In genomic region chr6:137494281-137494966, GRCh38 we compare ENCODE assay signal across 10 cellular contexts. TPM values are rescaled to one million over a fixed set of nuclear protein-coding genes. Genes with fewer than 3 reads are reported as not detected.
DNase-seq lines count a peak whose midpoint lies in the region; ATAC-seq, FAIRE-seq and TF ChIP-seq lines count a peak whose summit lies in the region.
"Had no signal": no experiment of that assay in that cellular context is flagged by ENCODE, and none has a peak within 500 bp of the region (broad histone marks: within the 10 kb centered on the region; RNA-seq: fewer than 3 reads in every experiment).

Gene OLIG3 (minus strand): TSS chr6:137494394. CDS start chr6:137494170, 224 bp downstream.

- no peaks in the 10 kb centered on the region for H3K9me3 ChIP-seq in kidney (ENCODE audit: control insufficient read depth in 1 of 2, low read length in 2 of 2)

- no peak within 1 kb of the TSS for H3K27ac Mint-ChIP-seq in activated CD4-positive, alpha-beta T cell treated with anti-CD3 and anti-CD28 coated beads for 36 hours
- H3K27ac Mint-ChIP-seq in activated T-helper 1 cell treated with anti-CD3 and anti-CD28 coated beads, Interleukin-12 subunit alpha, Interleukin-12 subunit beta, Interleukin-2, Interleukin-4 antibody, amounts not matched to agents 30 ng/mL and 10 ng/mL and 1 ng/mL, durations not matched to agents 14 hours and 24 hours and 36 hours, result peak within 1 kb of the TSS; percentile 71

- POLR2A ChIA-PET in activated CD4-positive, alpha-beta T cell treated with anti-CD3 and anti-CD28 coated beads for 36 hours (lab: Charles Lee), result no interaction called here

- ATAC-seq in activated CD4-positive, alpha-beta T cell treated with anti-CD3 and anti-CD28 coated beads for 36 hours, result peak; percentile 40
- ATAC-seq in stimulated activated naive CD8-positive, alpha-beta T cell treated with anti-CD3 and anti-CD28 coated beads, Interleukin-15, Interleukin-2, amounts not matched to agents 100 U/mL and 50 U/mL, for 24 hours, result peak; percentile 44
- ATAC-seq in HG03432 (IDR thresholded peaks at IDR 0.05; ENCODE audit: unreplicated experiment) (no peak), GM19467 (IDR thresholded peaks at IDR 0.05; ENCODE audit: unreplicated experiment) (no peak)

- H3K36me3 Mint-ChIP-seq in activated CD4-positive, alpha-beta T cell treated with anti-CD3 and anti-CD28 coated beads for 36 hours (ENCODE audit: low read depth), result no peaks in the 10 kb centered on the region
- peaks cover 7% of the 10 kb centered on the region for H3K36me3 Mint-ChIP-seq in activated T-helper 1 cell treated with anti-CD3 and anti-CD28 coated beads, Interleukin-12 subunit alpha, Interleukin-12 subunit beta, Interleukin-2, Interleukin-4 antibody, amounts not matched to agents 30 ng/mL and 10 ng/mL and 1 ng/mL, durations not matched to agents 14 hours and 24 hours and 36 hours (ENCODE audit: low read depth)

- peaks cover 90% of the 10 kb centered on the region for H3K27me3 Mint-ChIP-seq in activated CD4-positive, alpha-beta T cell treated with anti-CD3 and anti-CD28 coated beads for 36 hours
- H3K27me3 Mint-ChIP-seq in activated T-helper 1 cell treated with anti-CD3 and anti-CD28 coated beads, Interleukin-12 subunit alpha, Interleukin-12 subunit beta, Interleukin-2, Interleukin-4 antibody, amounts not matched to agents 30 ng/mL and 10 ng/mL and 1 ng/mL, durations not matched to agents 14 hours and 24 hours and 36 hours (ENCODE audit: insufficient read depth), result peaks cover 89% of the 10 kb centered on the region

- H3K4me1 ChIP-seq in kidney (ENCODE audit: control insufficient read depth in 1 of 2, insufficient read depth in 1 of 2, low read depth in 1 of 2, low read length in 2 of 2), result peaks cover 9 to 12% of the 10 kb centered on the region in 2 donors

- peak within 1 kb of the TSS; percentile 55 for H3K4me3 Mint-ChIP-seq in activated CD4-positive, alpha-beta T cell treated with anti-CD3 and anti-CD28 coated beads for 36 hours
- H3K4me3 Mint-ChIP-seq in activated T-helper 1 cell treated with anti-CD3 and anti-CD28 coated beads, Interleukin-12 subunit alpha, Interleukin-12 subunit beta, Interleukin-2, Interleukin-4 antibody, amounts not matched to agents 30 ng/mL and 10 ng/mL and 1 ng/mL, durations not matched to agents 14 hours and 24 hours and 36 hours, result peak within 1 kb of the TSS; percentile 45

- peaks cover 60% of the 10 kb centered on the region for H3K4me1 Mint-ChIP-seq in activated CD4-positive, alpha-beta T cell treated with anti-CD3 and anti-CD28 coated beads for 36 hours
- peaks cover 26% of the 10 kb centered on the region for H3K4me1 Mint-ChIP-seq in activated T-helper 1 cell treated with anti-CD3 and anti-CD28 coated beads, Interleukin-12 subunit alpha, Interleukin-12 subunit beta, Interleukin-2, Interleukin-4 antibody, amounts not matched to agents 30 ng/mL and 10 ng/mL and 1 ng/mL, durations not matched to agents 14 hours and 24 hours and 36 hours (ENCODE audit: low read depth)

- H3K27ac ChIP-seq in kidney (ENCODE audit: low read depth in 2 of 2, low read length in 2 of 2), result no peak within 1 kb of the TSS

- no peak within 1 kb of the TSS for H3K4me3 ChIP-seq in kidney (ENCODE audit: low read length in 2 of 2)

- intact Hi-C loops in activated CD4-positive, alpha-beta T cell treated with anti-CD3 and anti-CD28 coated beads for 36 hours (cut with DNase I, micrococcal nuclease), result no loop called here
- intact Hi-C loops in activated T-helper 1 cell treated with anti-CD3 and anti-CD28 coated beads, Interleukin-12 subunit alpha, Interleukin-12 subunit beta, Interleukin-2, Interleukin-4 antibody, amounts not matched to agents 30 ng/mL and 10 ng/mL and 1 ng/mL, durations not matched to agents 14 hours and 24 hours and 36 hours (cut with micrococcal nuclease), result loop anchor here (2.0 to 5.0 kb wide), 2 partner anchors 148 to 614 kb away; no protein-coding TSS in a partner anchor
- intact Hi-C loops in kidney (cut with DNase I), result no loop called here

- H3K9ac ChIP-seq in kidney (ENCODE audit: low read length in 2 of 2), result no peak within 1 kb of the TSS

- CTCF ChIA-PET in activated CD4-positive, alpha-beta T cell treated with anti-CD3 and anti-CD28 coated beads for 36 hours (lab: Charles Lee), result interaction anchor here (0.6 to 1.0 kb wide), 3 partner anchors 79 to 407 kb away, joined by 3 to 5 read pairs (median 4); no protein-coding TSS in a partner anchor

- no peak for FAIRE-seq in kidney (lab: Jason Lieb, UNC)

- no peak for TF ChIP-seq CTCF in kidney (IDR thresholded peaks at IDR 0.05; ENCODE audit: borderline replicate concordance, extremely low read depth, insufficient read depth)

- no peaks in the 10 kb centered on the region for H3K36me3 ChIP-seq in kidney (ENCODE audit: control insufficient read depth in 1 of 2, insufficient read depth in 2 of 2, low read length in 2 of 2)

- peak; percentile 69 for DNase-seq in activated CD4-positive, alpha-beta T cell treated with anti-CD3 and anti-CD28 coated beads for 36 hours
- DNase-seq in activated CD4-positive, alpha-beta T cell treated with anti-CD3 and anti-CD28 coated beads, Interleukin-2, amount 50 U/mL, for 1 hour, result no peak
- no peak for DNase-seq in activated T-helper 1 cell treated with anti-CD3 and anti-CD28 coated beads, Interleukin-12 subunit alpha, Interleukin-12 subunit beta, Interleukin-2, Interleukin-4 antibody, amounts not matched to agents 30 ng/mL and 10 ng/mL and 1 ng/mL, durations not matched to agents 14 hours and 24 hours and 36 hours (ENCODE audit: low spot score)
- DNase-seq in left kidney (ENCODE audit: low read depth, low spot score) (peak; percentile 47), kidney (no peak)
- DNase-seq in stimulated activated naive CD8-positive, alpha-beta T cell treated with anti-CD3 and anti-CD28 coated beads, Interleukin-15, Interleukin-2, amounts not matched to agents 100 U/mL and 50 U/mL, for 24 hours, result peak; percentile 48
- DNase-seq: amygdala, NCI-H345 had no signal

- no peaks in the 10 kb centered on the region for H3K9me3 Mint-ChIP-seq in activated CD4-positive, alpha-beta T cell treated with anti-CD3 and anti-CD28 coated beads for 36 hours (ENCODE audit: low read depth)
- H3K9me3 Mint-ChIP-seq in activated T-helper 1 cell treated with anti-CD3 and anti-CD28 coated beads, Interleukin-12 subunit alpha, Interleukin-12 subunit beta, Interleukin-2, Interleukin-4 antibody, amounts not matched to agents 30 ng/mL and 10 ng/mL and 1 ng/mL, durations not matched to agents 14 hours and 24 hours and 36 hours, result no peaks in the 10 kb centered on the region

RNA-seq across cellular contexts. Expression of gene OLIG3, which starts in this region (rescaled TPM):
- total RNA-seq in activated CD4-positive, alpha-beta T cell treated with anti-CD3 and anti-CD28 coated beads for 36 hours, result not detected
- total RNA-seq in activated T-helper 1 cell treated with anti-CD3 and anti-CD28 coated beads, Interleukin-12 subunit alpha, Interleukin-12 subunit beta, Interleukin-2, Interleukin-4 antibody, amounts not matched to agents 30 ng/mL and 10 ng/mL and 1 ng/mL, durations not matched to agents 14 hours and 24 hours and 36 hours, result not detected in 2 replicates
- not detected for total RNA-seq in kidney
- polyA plus RNA-seq in kidney (ENCODE audit: insufficient read depth, low read depth, low replicate concordance), result not detected

Comparison
In these comparisons a context has a peak if more than half of its experiments do, and no peak if none do; other contexts are left out.
1. Peak in DNase-seq and ATAC-seq in activated CD4-positive, alpha-beta T cell treated with anti-CD3 and anti-CD28 coated beads for 36 hours; RNA of the gene not detected or under 1 TPM.
2. DNase-seq: peak in left kidney (single experiment) and stimulated activated naive CD8-positive, alpha-beta T cell treated with anti-CD3 and anti-CD28 coated beads, Interleukin-15, Interleukin-2, amounts not matched to agents 100 U/mL and 50 U/mL, for 24 hours (single experiment); none in activated CD4-positive, alpha-beta T cell treated with anti-CD3 and anti-CD28 coated beads, Interleukin-2, amount 50 U/mL, for 1 hour (single experiment), activated T-helper 1 cell treated with anti-CD3 and anti-CD28 coated beads, Interleukin-12 subunit alpha, Interleukin-12 subunit beta, Interleukin-2, Interleukin-4 antibody, amounts not matched to agents 30 ng/mL and 10 ng/mL and 1 ng/mL, durations not matched to agents 14 hours and 24 hours and 36 hours (single experiment) and kidney (single experiment).